In the genomic region with DNA sequence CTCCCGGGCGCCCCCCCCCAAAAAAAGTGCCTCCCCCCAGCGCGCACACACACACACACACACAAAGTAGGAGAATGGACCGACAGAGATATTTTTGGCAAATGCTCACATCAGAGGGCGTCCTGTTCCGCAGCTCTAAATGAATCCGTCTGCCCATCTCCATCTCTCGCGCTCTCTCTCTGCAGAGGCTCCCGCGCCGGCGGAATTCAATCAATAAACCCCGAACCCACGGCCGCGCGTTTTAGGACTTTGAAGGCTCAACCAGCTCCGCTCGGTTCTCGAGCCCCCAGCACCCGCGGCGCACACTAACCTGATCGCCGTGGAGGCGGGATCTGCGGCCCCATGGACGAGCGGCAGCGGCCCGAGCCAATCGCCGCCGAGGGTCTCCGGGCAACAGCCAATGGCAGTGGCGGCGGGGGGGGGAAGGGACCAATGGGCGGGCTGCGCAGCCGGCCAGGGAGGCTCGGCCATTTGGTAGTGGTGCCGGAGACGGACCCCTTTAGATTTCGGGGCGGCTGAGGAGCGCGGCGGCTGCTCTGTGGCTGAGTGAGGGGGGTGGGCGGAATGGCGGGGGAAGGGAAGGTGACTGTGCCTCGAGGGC, we compare ENCODE assay signal across 1 cellular context.
A peak's percentile ranks its signal among the peaks of the same experiment; 100 is the strongest.
TF ChIP-seq lines count a peak whose summit lies in the region.

A gene (minus strand): TSS at position 307 of the 601 bp plus-strand sequence. CDS start 144 bp downstream, at position 163.

TF ChIP-seq in HepG2, 621 proteins besides CTCF, POLR2A, EP300 and RAD21 (continued from another document and continues in another):
- TF ChIP-seq, protein P1, sequence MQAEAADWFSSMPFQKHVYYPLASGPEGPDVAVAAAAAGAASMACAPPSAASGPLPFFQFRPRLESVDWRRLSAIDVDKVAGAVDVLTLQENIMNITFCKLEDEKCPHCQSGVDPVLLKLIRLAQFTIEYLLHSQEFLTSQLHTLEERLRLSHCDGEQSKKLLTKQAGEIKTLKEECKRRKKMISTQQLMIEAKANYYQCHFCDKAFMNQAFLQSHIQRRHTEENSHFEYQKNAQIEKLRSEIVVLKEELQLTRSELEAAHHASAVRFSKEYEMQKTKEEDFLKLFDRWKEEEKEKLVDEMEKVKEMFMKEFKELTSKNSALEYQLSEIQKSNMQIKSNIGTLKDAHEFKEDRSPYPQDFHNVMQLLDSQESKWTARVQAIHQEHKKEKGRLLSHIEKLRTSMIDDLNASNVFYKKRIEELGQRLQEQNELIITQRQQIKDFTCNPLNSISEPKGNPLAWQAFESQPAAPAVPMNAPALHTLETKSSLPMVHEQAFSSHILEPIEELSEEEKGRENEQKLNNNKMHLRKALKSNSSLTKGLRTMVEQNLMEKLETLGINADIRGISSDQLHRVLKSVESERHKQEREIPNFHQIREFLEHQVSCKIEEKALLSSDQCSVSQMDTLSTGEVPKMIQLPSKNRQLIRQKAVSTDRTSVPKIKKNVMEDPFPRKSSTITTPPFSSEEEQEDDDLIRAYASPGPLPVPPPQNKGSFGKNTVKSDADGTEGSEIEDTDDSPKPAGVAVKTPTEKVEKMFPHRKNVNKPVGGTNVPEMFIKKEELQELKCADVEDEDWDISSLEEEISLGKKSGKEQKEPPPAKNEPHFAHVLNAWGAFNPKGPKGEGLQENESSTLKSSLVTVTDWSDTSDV (CRISPR knock-in tag; IDR thresholded peaks at IDR 0.05) = no peak
- no peak for TF ChIP-seq ZNF101 (CRISPR knock-in tag; IDR thresholded peaks at IDR 0.05; ENCODE audit: borderline replicate concordance, low read depth)
- TF ChIP-seq, protein P2, sequence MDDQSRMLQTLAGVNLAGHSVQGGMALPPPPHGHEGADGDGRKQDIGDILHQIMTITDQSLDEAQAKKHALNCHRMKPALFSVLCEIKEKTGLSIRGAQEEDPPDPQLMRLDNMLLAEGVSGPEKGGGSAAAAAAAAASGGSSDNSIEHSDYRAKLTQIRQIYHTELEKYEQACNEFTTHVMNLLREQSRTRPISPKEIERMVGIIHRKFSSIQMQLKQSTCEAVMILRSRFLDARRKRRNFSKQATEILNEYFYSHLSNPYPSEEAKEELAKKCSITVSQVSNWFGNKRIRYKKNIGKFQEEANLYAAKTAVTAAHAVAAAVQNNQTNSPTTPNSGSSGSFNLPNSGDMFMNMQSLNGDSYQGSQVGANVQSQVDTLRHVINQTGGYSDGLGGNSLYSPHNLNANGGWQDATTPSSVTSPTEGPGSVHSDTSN (CRISPR knock-in tag; IDR thresholded peaks at IDR 0.05; ENCODE audit: borderline replicate concordance) = peak; percentile 79; the same call in 1 of the 2 replicates
- TF ChIP-seq POLR2AphosphoS5 (IDR thresholded peaks at IDR 0.05; ENCODE audit: low read depth, low read length) = peak; percentile 56; the same call in 1 of the 2 replicates
- TF ChIP-seq BHLHE40 (IDR thresholded peaks at IDR 0.05; ENCODE audit: low read length) = no peak
- TF ChIP-seq, protein P3, sequence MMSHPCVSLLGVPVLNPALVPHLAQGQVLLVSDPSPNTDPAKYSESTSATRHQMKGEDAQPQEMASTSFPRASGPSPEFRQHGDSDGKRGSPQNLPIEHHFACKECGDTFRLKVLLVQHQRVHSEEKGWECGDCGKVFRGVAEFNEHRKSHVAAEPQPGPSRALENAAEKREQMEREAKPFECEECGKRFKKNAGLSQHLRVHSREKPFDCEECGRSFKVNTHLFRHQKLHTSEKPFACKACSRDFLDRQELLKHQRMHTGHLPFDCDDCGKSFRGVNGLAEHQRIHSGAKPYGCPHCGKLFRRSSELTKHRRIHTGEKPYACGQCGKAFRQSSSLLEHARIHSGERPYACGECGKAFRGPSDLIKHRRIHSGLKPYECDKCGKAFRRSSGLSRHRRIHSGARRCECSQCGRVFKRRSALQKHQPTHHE (CRISPR knock-in tag; IDR thresholded peaks at IDR 0.05; ENCODE audit: borderline replicate concordance) = no peak
- no peak for TF ChIP-seq NONO (IDR thresholded peaks at IDR 0.05)
- TF ChIP-seq NONO (CRISPR knock-in tag; conservative IDR thresholded peaks at IDR 0.05) = 0 out of 2 replicates have a peak, but pooled peaks have one; percentile 20
- no peak for TF ChIP-seq MTF2 (CRISPR knock-in tag; IDR thresholded peaks at IDR 0.05; ENCODE audit: borderline replicate concordance)
- peak; percentile 39; the same call in 1 of the 2 replicates for TF ChIP-seq DR1 (CRISPR knock-in tag; IDR thresholded peaks at IDR 0.05)
- no peak for TF ChIP-seq SOX5 (CRISPR knock-in tag; IDR thresholded peaks at IDR 0.05; ENCODE audit: borderline replicate concordance)
- TF ChIP-seq ZNF737 (CRISPR knock-in tag; IDR thresholded peaks at IDR 0.05; ENCODE audit: borderline replicate concordance) = no peak
- TF ChIP-seq ELF1 (CRISPR knock-in tag; IDR thresholded peaks at IDR 0.05) = no peak
- TF ChIP-seq CCAR2 (optimal IDR thresholded peaks at IDR 0.05; ENCODE audit: low read depth, low read length) = no peak
- TF ChIP-seq ZNF34 (CRISPR knock-in tag; IDR thresholded peaks at IDR 0.05; ENCODE audit: borderline replicate concordance) = no peak
- TF ChIP-seq CHD2 (IDR thresholded peaks at IDR 0.05; ENCODE audit: low read depth, low read length) = peak; percentile 74; the same call in 1 of the 2 replicates
- TF ChIP-seq, protein P4, sequence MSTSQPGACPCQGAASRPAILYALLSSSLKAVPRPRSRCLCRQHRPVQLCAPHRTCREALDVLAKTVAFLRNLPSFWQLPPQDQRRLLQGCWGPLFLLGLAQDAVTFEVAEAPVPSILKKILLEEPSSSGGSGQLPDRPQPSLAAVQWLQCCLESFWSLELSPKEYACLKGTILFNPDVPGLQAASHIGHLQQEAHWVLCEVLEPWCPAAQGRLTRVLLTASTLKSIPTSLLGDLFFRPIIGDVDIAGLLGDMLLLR (CRISPR knock-in tag; IDR thresholded peaks at IDR 0.05) = no peak
- TF ChIP-seq, protein P5, sequence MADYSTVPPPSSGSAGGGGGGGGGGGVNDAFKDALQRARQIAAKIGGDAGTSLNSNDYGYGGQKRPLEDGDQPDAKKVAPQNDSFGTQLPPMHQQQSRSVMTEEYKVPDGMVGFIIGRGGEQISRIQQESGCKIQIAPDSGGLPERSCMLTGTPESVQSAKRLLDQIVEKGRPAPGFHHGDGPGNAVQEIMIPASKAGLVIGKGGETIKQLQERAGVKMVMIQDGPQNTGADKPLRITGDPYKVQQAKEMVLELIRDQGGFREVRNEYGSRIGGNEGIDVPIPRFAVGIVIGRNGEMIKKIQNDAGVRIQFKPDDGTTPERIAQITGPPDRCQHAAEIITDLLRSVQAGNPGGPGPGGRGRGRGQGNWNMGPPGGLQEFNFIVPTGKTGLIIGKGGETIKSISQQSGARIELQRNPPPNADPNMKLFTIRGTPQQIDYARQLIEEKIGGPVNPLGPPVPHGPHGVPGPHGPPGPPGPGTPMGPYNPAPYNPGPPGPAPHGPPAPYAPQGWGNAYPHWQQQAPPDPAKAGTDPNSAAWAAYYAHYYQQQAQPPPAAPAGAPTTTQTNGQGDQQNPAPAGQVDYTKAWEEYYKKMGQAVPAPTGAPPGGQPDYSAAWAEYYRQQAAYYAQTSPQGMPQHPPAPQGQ (CRISPR knock-in tag; IDR thresholded peaks at IDR 0.05; ENCODE audit: borderline replicate concordance) = no peak
- TF ChIP-seq, protein P6, sequence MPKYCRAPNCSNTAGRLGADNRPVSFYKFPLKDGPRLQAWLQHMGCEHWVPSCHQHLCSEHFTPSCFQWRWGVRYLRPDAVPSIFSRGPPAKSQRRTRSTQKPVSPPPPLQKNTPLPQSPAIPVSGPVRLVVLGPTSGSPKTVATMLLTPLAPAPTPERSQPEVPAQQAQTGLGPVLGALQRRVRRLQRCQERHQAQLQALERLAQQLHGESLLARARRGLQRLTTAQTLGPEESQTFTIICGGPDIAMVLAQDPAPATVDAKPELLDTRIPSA (CRISPR knock-in tag; IDR thresholded peaks at IDR 0.05; ENCODE audit: borderline replicate concordance) = no peak
- TF ChIP-seq ATRX (CRISPR knock-in tag; IDR thresholded peaks at IDR 0.05; ENCODE audit: borderline replicate concordance) = no peak
- no peak for TF ChIP-seq MEF2D (CRISPR knock-in tag; IDR thresholded peaks at IDR 0.05)
- TF ChIP-seq MYC (CRISPR knock-in tag; IDR thresholded peaks at IDR 0.05; ENCODE audit: borderline replicate concordance) = no peak; the same call in 1 of the 2 replicates
- TF ChIP-seq HOXA9 (CRISPR knock-in tag; IDR thresholded peaks at IDR 0.05; ENCODE audit: borderline replicate concordance) = no peak
- TF ChIP-seq STAG1 (CRISPR knock-in tag; IDR thresholded peaks at IDR 0.05) = no peak
- TF ChIP-seq MLLT10 (CRISPR knock-in tag; IDR thresholded peaks at IDR 0.05) = no peak
- TF ChIP-seq ZNF564 (CRISPR knock-in tag; IDR thresholded peaks at IDR 0.05) = 0 out of 2 replicates have a peak, but pooled peaks have one; percentile 8
- TF ChIP-seq, protein P7, sequence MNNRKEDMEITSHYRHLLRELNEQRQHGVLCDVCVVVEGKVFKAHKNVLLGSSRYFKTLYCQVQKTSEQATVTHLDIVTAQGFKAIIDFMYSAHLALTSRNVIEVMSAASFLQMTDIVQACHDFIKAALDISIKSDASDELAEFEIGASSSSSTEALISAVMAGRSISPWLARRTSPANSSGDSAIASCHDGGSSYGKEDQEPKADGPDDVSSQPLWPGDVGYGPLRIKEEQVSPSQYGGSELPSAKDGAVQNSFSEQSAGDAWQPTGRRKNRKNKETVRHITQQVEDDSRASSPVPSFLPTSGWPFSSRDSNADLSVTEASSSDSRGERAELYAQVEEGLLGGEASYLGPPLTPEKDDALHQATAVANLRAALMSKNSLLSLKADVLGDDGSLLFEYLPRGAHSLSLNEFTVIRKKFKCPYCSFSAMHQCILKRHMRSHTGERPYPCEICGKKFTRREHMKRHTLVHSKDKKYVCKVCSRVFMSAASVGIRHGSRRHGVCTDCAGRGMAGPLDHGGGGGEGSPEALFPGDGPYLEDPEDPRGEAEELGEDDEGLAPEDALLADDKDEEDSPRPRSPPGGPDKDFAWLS (CRISPR knock-in tag; IDR thresholded peaks at IDR 0.05; ENCODE audit: borderline replicate concordance) = no peak
- no peak for TF ChIP-seq NAIF1 (CRISPR knock-in tag; IDR thresholded peaks at IDR 0.05; ENCODE audit: borderline replicate concordance)
- no peak for TF ChIP-seq ZNF569 (CRISPR knock-in tag; IDR thresholded peaks at IDR 0.05; ENCODE audit: borderline replicate concordance)
- no peak for TF ChIP-seq NFE2L1 (CRISPR knock-in tag; IDR thresholded peaks at IDR 0.05; ENCODE audit: borderline replicate concordance)
- TF ChIP-seq ZNF746 (CRISPR knock-in tag; IDR thresholded peaks at IDR 0.05) = no peak
- TF ChIP-seq ZNF614 (CRISPR knock-in tag; IDR thresholded peaks at IDR 0.05; ENCODE audit: borderline replicate concordance) = 0 out of 2 replicates have a peak, but pooled peaks have one; percentile 51
- TF ChIP-seq SNRNP70 (IDR thresholded peaks at IDR 0.05; ENCODE audit: low read depth, low read length) = no peak
- TF ChIP-seq ZNF589 (CRISPR knock-in tag; conservative IDR thresholded peaks at IDR 0.05) = no peak
- TF ChIP-seq NCOA2 (CRISPR knock-in tag; IDR thresholded peaks at IDR 0.05) = no peak
- TF ChIP-seq ZNF629 (CRISPR knock-in tag; conservative IDR thresholded peaks at IDR 0.05) = no peak
- TF ChIP-seq SAP130 (CRISPR knock-in tag; IDR thresholded peaks at IDR 0.05; ENCODE audit: low read depth) = peak; percentile 46; the same call in 1 of the 2 replicates
- TF ChIP-seq ELF3 (CRISPR knock-in tag; IDR thresholded peaks at IDR 0.05) = no peak
- no peak for TF ChIP-seq STAT5B (CRISPR knock-in tag; IDR thresholded peaks at IDR 0.05)
- peak; percentile 75; the same call in 1 of the 2 replicates for TF ChIP-seq ONECUT2 (CRISPR knock-in tag; IDR thresholded peaks at IDR 0.05)
- no peak for TF ChIP-seq ZNF143 (CRISPR knock-in tag; IDR thresholded peaks at IDR 0.05)
- TF ChIP-seq ZNF7 (CRISPR knock-in tag; IDR thresholded peaks at IDR 0.05) = no peak
- peak; percentile 83 for TF ChIP-seq RBFOX2 (IDR thresholded peaks at IDR 0.05; ENCODE audit: low read depth, low read length)
- TF ChIP-seq BRD4 (CRISPR knock-in tag; IDR thresholded peaks at IDR 0.05) = no peak
- TF ChIP-seq, protein P8, sequence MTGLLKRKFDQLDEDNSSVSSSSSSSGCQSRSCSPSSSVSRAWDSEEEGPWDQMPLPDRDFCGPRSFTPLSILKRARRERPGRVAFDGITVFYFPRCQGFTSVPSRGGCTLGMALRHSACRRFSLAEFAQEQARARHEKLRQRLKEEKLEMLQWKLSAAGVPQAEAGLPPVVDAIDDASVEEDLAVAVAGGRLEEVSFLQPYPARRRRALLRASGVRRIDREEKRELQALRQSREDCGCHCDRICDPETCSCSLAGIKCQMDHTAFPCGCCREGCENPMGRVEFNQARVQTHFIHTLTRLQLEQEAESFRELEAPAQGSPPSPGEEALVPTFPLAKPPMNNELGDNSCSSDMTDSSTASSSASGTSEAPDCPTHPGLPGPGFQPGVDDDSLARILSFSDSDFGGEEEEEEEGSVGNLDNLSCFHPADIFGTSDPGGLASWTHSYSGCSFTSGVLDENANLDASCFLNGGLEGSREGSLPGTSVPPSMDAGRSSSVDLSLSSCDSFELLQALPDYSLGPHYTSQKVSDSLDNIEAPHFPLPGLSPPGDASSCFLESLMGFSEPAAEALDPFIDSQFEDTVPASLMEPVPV (CRISPR knock-in tag; IDR thresholded peaks at IDR 0.05) = no peak
- no peak for TF ChIP-seq TBX2 (CRISPR knock-in tag; IDR thresholded peaks at IDR 0.05; ENCODE audit: borderline replicate concordance)
- TF ChIP-seq, protein P9, sequence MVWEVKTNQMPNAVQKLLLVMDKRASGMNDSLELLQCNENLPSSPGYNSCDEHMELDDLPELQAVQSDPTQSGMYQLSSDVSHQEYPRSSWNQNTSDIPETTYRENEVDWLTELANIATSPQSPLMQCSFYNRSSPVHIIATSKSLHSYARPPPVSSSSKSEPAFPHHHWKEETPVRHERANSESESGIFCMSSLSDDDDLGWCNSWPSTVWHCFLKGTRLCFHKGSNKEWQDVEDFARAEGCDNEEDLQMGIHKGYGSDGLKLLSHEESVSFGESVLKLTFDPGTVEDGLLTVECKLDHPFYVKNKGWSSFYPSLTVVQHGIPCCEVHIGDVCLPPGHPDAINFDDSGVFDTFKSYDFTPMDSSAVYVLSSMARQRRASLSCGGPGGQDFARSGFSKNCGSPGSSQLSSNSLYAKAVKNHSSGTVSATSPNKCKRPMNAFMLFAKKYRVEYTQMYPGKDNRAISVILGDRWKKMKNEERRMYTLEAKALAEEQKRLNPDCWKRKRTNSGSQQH (CRISPR knock-in tag; IDR thresholded peaks at IDR 0.05; ENCODE audit: low read depth) = no peak; the same call in 1 of the 2 replicates
- TF ChIP-seq, protein P10, sequence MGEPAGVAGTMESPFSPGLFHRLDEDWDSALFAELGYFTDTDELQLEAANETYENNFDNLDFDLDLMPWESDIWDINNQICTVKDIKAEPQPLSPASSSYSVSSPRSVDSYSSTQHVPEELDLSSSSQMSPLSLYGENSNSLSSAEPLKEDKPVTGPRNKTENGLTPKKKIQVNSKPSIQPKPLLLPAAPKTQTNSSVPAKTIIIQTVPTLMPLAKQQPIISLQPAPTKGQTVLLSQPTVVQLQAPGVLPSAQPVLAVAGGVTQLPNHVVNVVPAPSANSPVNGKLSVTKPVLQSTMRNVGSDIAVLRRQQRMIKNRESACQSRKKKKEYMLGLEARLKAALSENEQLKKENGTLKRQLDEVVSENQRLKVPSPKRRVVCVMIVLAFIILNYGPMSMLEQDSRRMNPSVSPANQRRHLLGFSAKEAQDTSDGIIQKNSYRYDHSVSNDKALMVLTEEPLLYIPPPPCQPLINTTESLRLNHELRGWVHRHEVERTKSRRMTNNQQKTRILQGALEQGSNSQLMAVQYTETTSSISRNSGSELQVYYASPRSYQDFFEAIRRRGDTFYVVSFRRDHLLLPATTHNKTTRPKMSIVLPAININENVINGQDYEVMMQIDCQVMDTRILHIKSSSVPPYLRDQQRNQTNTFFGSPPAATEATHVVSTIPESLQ (CRISPR knock-in tag; conservative IDR thresholded peaks at IDR 0.05) = no peak
- no peak for TF ChIP-seq PRMT3 (CRISPR knock-in tag; IDR thresholded peaks at IDR 0.05; ENCODE audit: borderline replicate concordance, low read depth)
- no peak for TF ChIP-seq TOPORS (CRISPR knock-in tag; IDR thresholded peaks at IDR 0.05)
